ENCODE assay signal across 1 cellular context in genomic region chr11:65606876-65607613, GRCh38.
TF ChIP-seq lines count a peak whose summit lies in the region.

No MANE protein-coding gene starts in this region.

TF ChIP-seq in endothelial cell of umbilical vein, 7 proteins besides CTCF, POLR2A, EP300 and RAD21:
- TF ChIP-seq, protein P1, sequence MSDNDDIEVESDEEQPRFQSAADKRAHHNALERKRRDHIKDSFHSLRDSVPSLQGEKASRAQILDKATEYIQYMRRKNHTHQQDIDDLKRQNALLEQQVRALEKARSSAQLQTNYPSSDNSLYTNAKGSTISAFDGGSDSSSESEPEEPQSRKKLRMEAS (IDR thresholded peaks at IDR 0.05; ENCODE audit: insufficient read depth, insufficient read length) = peak; percentile 83
- TF ChIP-seq GATA2 (IDR thresholded peaks at IDR 0.05; ENCODE audit: insufficient read depth, insufficient read length, low read depth, low read length) = no peak
- TF ChIP-seq POLR2AphosphoS5 (IDR thresholded peaks at IDR 0.05; ENCODE audit: insufficient read depth, low read depth, low read length) = peak; percentile 68
